ENCODE assay signal across 10 cellular contexts in the genomic region with DNA sequence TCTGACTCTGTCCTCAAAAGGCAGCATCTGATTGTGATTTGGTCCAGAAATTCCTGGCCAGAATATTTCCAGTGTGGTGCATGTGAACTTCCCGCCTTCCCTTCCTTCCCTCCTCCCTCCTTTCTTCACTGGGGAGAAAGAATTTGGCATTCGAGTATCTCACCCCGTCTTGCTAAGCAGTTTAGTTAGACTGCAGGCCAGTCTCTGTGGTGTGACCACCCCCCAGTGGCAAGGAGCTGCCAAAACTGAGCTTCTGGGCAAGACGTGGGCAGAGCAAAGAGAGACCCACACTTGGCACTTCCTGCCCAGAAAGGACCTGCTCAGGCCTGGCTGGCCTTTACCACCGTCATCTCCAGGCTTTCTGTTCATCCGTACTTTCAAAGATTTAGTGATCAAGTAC. TPM values are rescaled to one million over a fixed set of nuclear protein-coding genes. Genes with fewer than 3 reads are reported as not detected.
DNase-seq lines count a peak whose midpoint lies in the region; ATAC-seq and TF ChIP-seq lines count a peak whose summit lies in the region.
"Had no signal": no experiment of that assay in that cellular context is flagged by ENCODE, and none has a peak within 500 bp of the region (broad histone marks: within the 10 kb centered on the region; RNA-seq: fewer than 3 reads in every experiment).

No MANE protein-coding gene starts in this region.

- intact Hi-C loops in adrenal gland (cut with DNase I) (loop anchor here (10.0 kb wide), 2 partner anchors 100 to 410 kb away; a partner anchor contains a TSS), transverse colon (cut with DNase I; ENCODE audit: low total_unique reads) (loop anchor here (5.0 kb wide), 1 partner anchor 262 kb away; no protein-coding TSS in a partner anchor)

- H3K27me3 ChIP-seq in MM.1S (replicated peaks; ENCODE audit: insufficient read depth, low read length): no peaks in the 10 kb centered on the region
- H3K27me3 ChIP-seq in adrenal gland: no peaks in the 10 kb centered on the region
- H3K27me3 ChIP-seq in transverse colon: no peaks in the 10 kb centered on the region

- ATAC-seq in HG03565 (IDR thresholded peaks at IDR 0.05; ENCODE audit: unreplicated experiment): no peak

- TF ChIP-seq POLR2A in adrenal gland (IDR thresholded peaks at IDR 0.05) (no peak), transverse colon (IDR thresholded peaks at IDR 0.05) (no peak)

- WGBS in adrenal gland, 4 donors: 35 to 40% (median 37%) methylated on average over 6 of the region's 6 CpGs
- WGBS in transverse colon (ENCODE audit: low coverage in 1 of 2), 2 donors: 51% methylated on average over 6 of the region's 6 CpGs; no CpG with 5 or more reads in 1 of the 2 donors

- H3K9me3 ChIP-seq in MM.1S (replicated peaks; ENCODE audit: insufficient read depth, low read length) (no peaks in the 10 kb centered on the region), adrenal gland (replicated peaks in 1 of 3) (no peaks in the 10 kb centered on the region), transverse colon (no peaks in the 10 kb centered on the region)

- no peaks in the 10 kb centered on the region for H4K20me1 ChIP-seq in MM.1S (ENCODE audit: insufficient read depth, low read length)

- H3F3A ChIP-seq in MM.1S (ENCODE audit: insufficient read depth, low read length): no peaks in the 10 kb centered on the region

- no peak for TF ChIP-seq EP300 in transverse colon (IDR thresholded peaks at IDR 0.05; ENCODE audit: low read depth)

- H3K27ac ChIP-seq in MM.1S (ENCODE audit: low read length) (no peak overlapping the region), adrenal gland (no peak overlapping the region), transverse colon (no peak overlapping the region)
- H3K27ac ChIP-seq: KMS-11 had no signal

- H2AFZ ChIP-seq in MM.1S (ENCODE audit: low read length): no peak overlapping the region

- in situ Hi-C loops in transverse colon (cut with MboI; ENCODE audit: low pct_ligation_motif_present in 1 of 4, low pct_unique_long_range_greater_than_20kb in 1 of 4, low sequenced_read_pairs in 3 of 4): no loop called here

- no peak overlapping the region for H3K4me3 ChIP-seq in MM.1S (ENCODE audit: low read length)
- H3K4me3 ChIP-seq in adrenal gland: no peak overlapping the region
- no peak overlapping the region for H3K4me3 ChIP-seq in transverse colon

- no peak overlapping the region for H3K4me2 ChIP-seq in MM.1S (ENCODE audit: low read depth, low read length)
- H3K4me2 ChIP-seq: KMS-11 had no signal

- DNase-seq in EH (ENCODE audit: low read depth) (peak; percentile 48), MM.1S (peak; percentile 20), adrenal gland (peak; percentile 34 to 70 (median 48)), inferior parietal cortex (ENCODE audit: extremely low spot score) (peak; percentile 11), transverse colon (peak; percentile 26), occipital lobe (lab: John Stamatoyannopoulos, UW) (no peak), NCI-H1417 (lab: John Stamatoyannopoulos, UW) (no peak)

- no peaks in the 10 kb centered on the region for H3K79me2 ChIP-seq in MM.1S (ENCODE audit: low read length)

- TF ChIP-seq CTCF in MM.1S (IDR thresholded peaks at IDR 0.05; ENCODE audit: low read length): peak; percentile 23
- peak; percentile 20 to 61 (median 50) for TF ChIP-seq CTCF in adrenal gland (IDR thresholded peaks at IDR 0.05)
- TF ChIP-seq CTCF in transverse colon (IDR thresholded peaks at IDR 0.05): peak in 3 of 5 experiments; percentile 11 to 32 (median 18)

- no peaks in the 10 kb centered on the region for H3K9me2 ChIP-seq in MM.1S (replicated peaks; ENCODE audit: insufficient read depth, low read length)

- H3K36me3 ChIP-seq in MM.1S (replicated peaks; ENCODE audit: insufficient read depth, low read length) (no peaks in the 10 kb centered on the region), adrenal gland (replicated peaks in 1 of 2) (no peaks in the 10 kb centered on the region), transverse colon (no peaks in the 10 kb centered on the region)

- no peaks in the 10 kb centered on the region for H3K4me1 ChIP-seq in MM.1S (ENCODE audit: low read length)
- H3K4me1 ChIP-seq in adrenal gland (replicated peaks in 1 of 2): peaks cover 0 to 9% of the 10 kb centered on the region in 2 donors
- no peaks in the 10 kb centered on the region for H3K4me1 ChIP-seq in transverse colon

- H3K9ac ChIP-seq in MM.1S (ENCODE audit: low read length): no peak overlapping the region
- H3K9ac ChIP-seq: KMS-11 had no signal

RNA-seq across cellular contexts. Expression of a gene that starts 36.4 kb away (rescaled TPM):
- total RNA-seq in adrenal gland: 1 to 10 TPM in 7 of 8 donors, under 1 TPM in 1; 0.12 to 4.0 (median 3.1) TPM
- polyA plus RNA-seq in adrenal gland: 1 to 10 TPM in 2 of 3 donors, under 1 TPM in 1; 0.93 to 3.3 (median 1.0) TPM
- total RNA-seq in transverse colon: 1 to 10 TPM in 3 of 4 donors, under 1 TPM in 1; 0.20 to 4.3 (median 2.6) TPM
- 0.16 TPM for total RNA-seq in occipital lobe
- total RNA-seq: glomerular endothelial cell had no signal

RNA-seq across cellular contexts. Expression of a gene that starts 48.7 kb away (rescaled TPM):
- total RNA-seq in adrenal gland (1 to 10 TPM in 5 of 8 donors, under 1 TPM in 3; 0.12 to 3.7 (median 1.5) TPM), transverse colon (1 to 10 TPM in 2 of 4 donors, under 1 TPM in 1, not detected in 1; 0.41 to 2.6 (median 2.2) TPM), occipital lobe (0.16 TPM)
- 1 to 10 TPM in 1 of 3 donors, under 1 TPM in 2; 0.18 to 1.5 (median 0.57) TPM for polyA plus RNA-seq in adrenal gland

Comparison
In these comparisons a context has a peak if more than half of its experiments do, and no peak if none do; other contexts are left out.
1. DNase-seq: peak in EH (single experiment), MM.1S (single experiment), adrenal gland (7 of 7), inferior parietal cortex (single experiment) and transverse colon (single experiment); none in occipital lobe (single experiment) and NCI-H1417 (0 of 3).
2. Peak in every context shown above with its lines, with median percentiles within 50 percentile points of each other: CTCF ChIP-seq.